ENCODE assay signal across 23 cellular contexts in the genomic region with DNA sequence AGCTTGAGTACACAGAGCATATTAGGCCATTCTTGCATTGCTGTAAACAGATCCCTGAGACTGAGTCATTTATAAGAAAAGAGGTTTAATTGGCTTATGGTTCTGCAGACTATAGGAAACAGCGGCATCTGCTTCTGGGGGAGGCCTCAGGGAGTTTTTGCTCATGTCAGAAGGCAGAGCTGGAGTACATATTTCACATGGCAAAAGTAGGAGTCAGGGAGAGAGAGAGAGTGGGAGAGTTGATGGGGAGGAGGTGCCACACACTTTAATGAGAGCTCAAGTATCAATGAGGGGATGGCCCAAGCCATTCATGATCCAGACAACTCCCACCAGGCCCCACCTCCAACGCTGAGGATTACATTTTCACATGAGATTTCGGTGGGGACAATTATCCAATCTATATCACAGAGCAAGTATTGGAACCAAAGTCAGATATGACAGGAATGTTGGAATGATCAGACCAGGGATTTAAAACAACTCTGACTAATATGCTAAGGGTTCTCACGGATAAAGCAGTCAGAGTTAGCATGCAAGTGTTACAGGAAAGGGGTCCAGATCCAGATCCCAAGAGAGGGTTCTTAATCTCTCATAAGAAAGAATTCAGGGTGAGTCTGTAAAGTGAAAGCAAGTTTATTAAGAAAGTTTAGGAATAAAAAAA.
DNase-seq lines count a peak whose midpoint lies in the region; ATAC-seq and TF ChIP-seq lines count a peak whose summit lies in the region.
"Had no signal": no experiment of that assay in that cellular context is flagged by ENCODE, and none has a peak within 500 bp of the region (broad histone marks: within the 10 kb centered on the region; RNA-seq: fewer than 3 reads in every experiment).

No MANE protein-coding gene starts in this region.

- WGBS in right cardiac atrium, result 64% methylated on average over 4 of the region's 4 CpGs

- H3K27ac ChIP-seq in right cardiac atrium (ENCODE audit: low read length), result no peak overlapping the region
- H3K27ac ChIP-seq: body of pancreas, heart right ventricle, parathyroid adenoma, stomach, upper lobe of left lung had no signal

- no peaks in the 10 kb centered on the region for H3K9me3 ChIP-seq in right cardiac atrium (ENCODE audit: control insufficient read depth, low read length)
- H3K9me3 ChIP-seq: body of pancreas, HAP-1, heart right ventricle, stomach, upper lobe of left lung had no signal

- intact Hi-C loops in right cardiac atrium (cut with DNase I), result no loop called here
- intact Hi-C loops in left ventricle myocardium superior (cut with micrococcal nuclease), result no loop called here

- no peak for DNase-seq in right cardiac atrium
- no peak for DNase-seq in left ventricle myocardium superior
- peak; percentile 65 for DNase-seq in fibroblast of pulmonary artery (ENCODE audit: low read depth)
- peak; percentile 9 for DNase-seq in non-pigmented ciliary epithelial cell (ENCODE audit: low read depth)
- no peak for DNase-seq in GOT3 (lab: John Stamatoyannopoulos, UW)
- DNase-seq in mesenteric fat pad (ENCODE audit: low spot score), result no peak
- no peak for DNase-seq in NOMO-1 (lab: John Stamatoyannopoulos, UW; ENCODE audit: unreplicated experiment in 2 of 2)
- DNase-seq: 8988T; activated naive CD4-positive, alpha-beta T cell treated with Interleukin-2 at 50 U/mL for 16 hours; activated T-cell treated with anti-CD3 and anti-CD28 coated beads, Interleukin-2, amount 50 U/mL, for 24 hours; body of pancreas; COR-L47; heart right ventricle; NCI-H1105 treated with DMSO at 0.1 percent for 48 hours; NCI-H2081 treated with DMSO at 0.1 percent for 48 hours; NCI-H524; small intestine; stimulated activated CD4-positive, alpha-beta T cell treated with anti-CD3 and anti-CD28 coated beads, Interleukin-4, amount 100 ng/mL, for 24 hours; stomach; upper lobe of left lung had no signal

- H3K27me3 ChIP-seq in right cardiac atrium (ENCODE audit: control insufficient read depth, insufficient read depth), result no peaks in the 10 kb centered on the region
- H3K27me3 ChIP-seq: body of pancreas, heart right ventricle, stomach, upper lobe of left lung had no signal

- no peaks in the 10 kb centered on the region for H3K4me1 ChIP-seq in right cardiac atrium (ENCODE audit: control insufficient read depth, insufficient read depth, low read length)
- H3K4me1 ChIP-seq: body of pancreas, HAP-1, heart right ventricle, parathyroid adenoma, stomach, upper lobe of left lung had no signal

- no peak for TF ChIP-seq CTCF in fibroblast of pulmonary artery (IDR thresholded peaks at IDR 0.05; ENCODE audit: low read length, missing control alignments)

- ATAC-seq in right cardiac atrium (peak; percentile 39 to 52), left ventricle myocardium superior (no peak), GM21825 (IDR thresholded peaks at IDR 0.05; ENCODE audit: unreplicated experiment) (no peak)
- ATAC-seq: body of pancreas, heart right ventricle had no signal

- H3K4me3 ChIP-seq in right cardiac atrium (ENCODE audit: low read length), result no peak overlapping the region
- H3K4me3 ChIP-seq in fibroblast of pulmonary artery (replicated peaks; ENCODE audit: low read depth, low read length), result no peak overlapping the region
- H3K4me3 ChIP-seq: body of pancreas, HAP-1, heart right ventricle, stomach, upper lobe of left lung had no signal

Comparison
In these comparisons a context has a peak if more than half of its experiments do, and no peak if none do; other contexts are left out.
1. ATAC-seq: peak in right cardiac atrium (2 of 2); none in left ventricle myocardium superior (single experiment) and GM21825 (single experiment).
2. DNase-seq: peak in fibroblast of pulmonary artery (single experiment) and non-pigmented ciliary epithelial cell (single experiment); none in right cardiac atrium (0 of 3), left ventricle myocardium superior (single experiment), GOT3 (single experiment), mesenteric fat pad (single experiment) and NOMO-1 (0 of 2).